ENCODE assay signal across 9 cellular contexts in the genomic region with DNA sequence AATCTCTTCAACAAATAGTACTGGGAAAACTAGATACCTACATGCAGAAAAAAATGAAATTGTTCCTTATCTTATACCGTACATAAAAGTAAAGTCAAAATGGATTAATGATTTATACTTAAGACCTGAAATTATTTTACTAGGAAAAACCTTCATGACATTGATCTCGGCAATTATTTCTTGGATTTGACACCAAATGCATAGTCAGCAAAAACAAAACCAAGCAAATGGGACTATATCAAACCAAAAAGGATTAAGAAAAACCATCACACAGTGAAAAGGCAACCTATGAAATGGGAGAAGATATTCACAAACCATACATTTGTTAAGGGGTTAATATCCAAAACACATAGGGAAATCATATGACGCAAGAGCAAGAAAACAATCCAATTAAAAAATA.
"Had no signal": no experiment of that assay in that cellular context is flagged by ENCODE, and none has a peak within 500 bp of the region (broad histone marks: within the 10 kb centered on the region; RNA-seq: fewer than 3 reads in every experiment).

No MANE protein-coding gene starts in this region.

- H3K4me3 ChIP-seq: GM23248 had no signal

- H3K4me2 ChIP-seq: KMS-11 had no signal

- H3K9ac ChIP-seq: GM23248, KMS-11 had no signal

- DNase-seq: GM23248, GOT3, H9, HCEC 1CT, Karpas-422, KBM-7 had no signal

- H2AFZ ChIP-seq: GM23248 had no signal

- FAIRE-seq: H54, HTR-8/SVneo had no signal

- H3K27ac ChIP-seq: GM23248, KMS-11 had no signal
